Comparison of ENCODE assay signal across 11 cellular contexts in genomic region chrX:136190038-136190437, GRCh38.
"Had no signal": no experiment of that assay in that cellular context is flagged by ENCODE, and none has a peak within 500 bp of the region (broad histone marks: within the 10 kb centered on the region; RNA-seq: fewer than 3 reads in every experiment).

No MANE protein-coding gene starts in this region.

- DNase-seq: activated CD4-positive, alpha-beta T cell treated with anti-CD3 and anti-CD28 coated beads, Interleukin-2, amount 50 U/mL, for 4 hours; activated naive CD4-positive, alpha-beta T cell treated with Interleukin-2 at 50 U/mL for 16 hours; anterior cingulate cortex; hypothalamus; kidney; T1000 had no signal

- ATAC-seq: activated CD4-positive, CD25-positive, alpha-beta regulatory T cell treated with anti-CD3 and anti-CD28 coated beads, Interleukin-2, amount 50 U/mL, for 24 hours; activated T-helper 17 cell treated with anti-CD3 and anti-CD28 coated beads, Interleukin-2, amount 50 U/mL, for 72 hours; stimulated activated effector memory CD8-positive, alpha-beta T cell treated with anti-CD3 and anti-CD28 coated beads, Interleukin-12 subunit alpha, Interleukin-12 subunit beta, amount 100 ng/mL, for 72 hours had no signal

- H3K4me3 ChIP-seq: SK-N-MC had no signal

- H3K27ac ChIP-seq: epithelial cell of prostate, SK-N-MC had no signal
